In genomic region chr1:2786329-2787162, GRCh38 we compare ENCODE assay signal across 8 cellular contexts. TPM values are rescaled to one million over a fixed set of nuclear protein-coding genes. Genes with fewer than 3 reads are reported as not detected.
DNase-seq lines count a peak whose midpoint lies in the region; ATAC-seq, FAIRE-seq and TF ChIP-seq lines count a peak whose summit lies in the region.

No MANE protein-coding gene starts in this region.

- no peak for TF ChIP-seq POLR2A in GM12892 (IDR thresholded peaks at IDR 0.05; ENCODE audit: low read depth, low read length)

- CTCF ChIA-PET in activated naive CD4-positive, alpha-beta T cell treated with anti-CD3 and anti-CD28 coated beads, Interleukin-2, amount 10 ng/mL, durations not matched to agents 7 days and 5 days (lab: Charles Lee), result interaction anchor here (0.6 to 2.4 kb wide), 7 partner anchors 8 to 372 kb away, joined by 3 to 9 read pairs (median 3); partner anchors contain the start of gene TNFRSF14

- ATAC-seq in left lobe of liver (peak; percentile 80), HG03378 (IDR thresholded peaks at IDR 0.05; ENCODE audit: unreplicated experiment) (no peak)

- peak; percentile 67 for DNase-seq in GM12892 (ENCODE audit: insufficient read length)
- peak; percentile 53 for DNase-seq in SK-MEL-5 (ENCODE audit: low read depth, low spot score)
- DNase-seq in activated naive CD4-positive, alpha-beta T cell treated with anti-CD3 and anti-CD28 coated beads, Interleukin-2, amount 10 ng/mL, durations not matched to agents 7 days and 5 days, result peak; percentile 83
- DNase-seq in left lobe of liver (ENCODE audit: low spot score), result peak; percentile 55
- peak; percentile 61 for DNase-seq in stimulated activated CD8-positive, alpha-beta memory T cell treated with anti-CD3 and anti-CD28 coated beads, Interleukin-15, amount 100 ng/mL, for 24 hours (ENCODE audit: low read depth)
- no peak for DNase-seq in RCC 7860 (ENCODE audit: low spot score)
- no peak for DNase-seq in hippocampal formation (lab: John Stamatoyannopoulos, UW)

- no peaks in the 10 kb centered on the region for H3K36me3 Mint-ChIP-seq in activated naive CD4-positive, alpha-beta T cell treated with anti-CD3 and anti-CD28 coated beads, Interleukin-2, amount 10 ng/mL, durations not matched to agents 7 days and 5 days

- H3K27ac Mint-ChIP-seq in activated naive CD4-positive, alpha-beta T cell treated with anti-CD3 and anti-CD28 coated beads, Interleukin-2, amount 10 ng/mL, durations not matched to agents 7 days and 5 days, result peak overlapping the region; percentile 78

- no peak for FAIRE-seq in GM12892 (lab: Jason Lieb, UNC)
- no peak for FAIRE-seq in RCC 7860 (lab: Jason Lieb, UNC)

- H3K9me3 Mint-ChIP-seq in activated naive CD4-positive, alpha-beta T cell treated with anti-CD3 and anti-CD28 coated beads, Interleukin-2, amount 10 ng/mL, durations not matched to agents 7 days and 5 days, result peaks cover 11% of the 10 kb centered on the region

- no peak overlapping the region for H3K4me3 Mint-ChIP-seq in activated naive CD4-positive, alpha-beta T cell treated with anti-CD3 and anti-CD28 coated beads, Interleukin-2, amount 10 ng/mL, durations not matched to agents 7 days and 5 days

- H3K4me1 Mint-ChIP-seq in activated naive CD4-positive, alpha-beta T cell treated with anti-CD3 and anti-CD28 coated beads, Interleukin-2, amount 10 ng/mL, durations not matched to agents 7 days and 5 days, result peaks cover 14% of the 10 kb centered on the region

- in situ Hi-C loops in SK-MEL-5 (cut with HindIII; ENCODE audit: low pct_unique_long_range_greater_than_20kb, low sequenced_read_pairs), result no loop called here

- peaks cover 64% of the 10 kb centered on the region for H3K27me3 Mint-ChIP-seq in activated naive CD4-positive, alpha-beta T cell treated with anti-CD3 and anti-CD28 coated beads, Interleukin-2, amount 10 ng/mL, durations not matched to agents 7 days and 5 days

RNA-seq across cellular contexts. Expression of gene TTC34, which starts 14.9 kb away (rescaled TPM):
- polyA plus RNA-seq in GM12892 (2012; ENCODE audit: missing spikeins), result 0.28 TPM
- 0.03 TPM in 2 replicates for total RNA-seq in SK-MEL-5 (2014; rRNA removed; shearing (Covaris generic))
- 0.07 and 0.08 TPM in 2 replicates for polyA plus RNA-seq in SK-MEL-5 (2015; cell fraction: cytosol; rRNA removed)
- polyA plus RNA-seq in SK-MEL-5 (2015; cell fraction: nucleus; rRNA removed), result 0.96 and 2.1 TPM in 2 replicates
- 0.20 TPM for total RNA-seq in left lobe of liver

Comparison
In these comparisons a context has a peak if more than half of its experiments do, and no peak if none do; other contexts are left out.
1. DNase-seq: peak in GM12892 (single experiment), SK-MEL-5 (single experiment), activated naive CD4-positive, alpha-beta T cell treated with anti-CD3 and anti-CD28 coated beads, Interleukin-2, amount 10 ng/mL, durations not matched to agents 7 days and 5 days (single experiment), left lobe of liver (single experiment) and stimulated activated CD8-positive, alpha-beta memory T cell treated with anti-CD3 and anti-CD28 coated beads, Interleukin-15, amount 100 ng/mL, for 24 hours (single experiment); none in RCC 7860 (single experiment) and hippocampal formation (0 of 2).